ENCODE assay signal across 8 cellular contexts in the genomic region with DNA sequence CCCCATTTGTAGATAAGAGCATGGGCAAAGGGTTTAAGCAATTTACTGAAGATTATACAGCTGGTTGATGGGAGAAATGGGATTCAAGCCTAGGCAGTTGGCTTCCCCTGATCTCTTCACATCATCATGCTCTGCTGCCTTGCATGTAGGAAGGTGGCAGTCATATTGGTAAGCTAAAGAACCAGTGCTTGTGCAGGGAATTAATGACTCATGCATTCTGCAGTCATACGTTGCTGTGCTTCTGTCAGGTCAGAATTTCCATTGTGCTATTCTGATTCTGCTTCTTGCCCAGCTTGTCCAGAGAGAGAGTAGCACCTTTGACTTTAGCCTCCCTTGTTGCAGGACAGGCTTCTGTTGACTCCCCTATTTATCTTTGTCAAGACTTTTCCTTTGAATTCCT.
A peak's percentile ranks its signal among the peaks of the same experiment; 100 is the strongest.
DNase-seq lines count a peak whose midpoint lies in the region; ATAC-seq, FAIRE-seq and TF ChIP-seq lines count a peak whose summit lies in the region.
"Not testable (repeated sequence)": the region's sequence is repeated elsewhere in the genome, so short reads cannot be mapped to it uniquely, and the experiment has no call there.

No MANE protein-coding gene starts in this region.

- not testable (repeated sequence) for H3K79me2 ChIP-seq in GM12878 (ENCODE audit: control insufficient read depth, insufficient read depth, low read length)

- H3K9me3 Mint-ChIP-seq in activated CD8-positive, alpha-beta memory T cell treated with anti-CD3 and anti-CD28 coated beads, Interleukin-2, amount 10 ng/mL, durations not matched to agents 7 days and 5 days (ENCODE audit: low read depth); stimulated activated naive CD8-positive, alpha-beta T cell treated with anti-CD3 and anti-CD28 coated beads, Interleukin-15, amount 100 ng/mL, for 72 hours: not testable (repeated sequence)

- intact Hi-C loops in GM12878 (cut with micrococcal nuclease; ENCODE audit: unreplicated experiment) = not testable (repeated sequence)

- DNase-seq in RWPE2 (ENCODE audit: low spot score); activated CD8-positive, alpha-beta memory T cell treated with anti-CD3 and anti-CD28 coated beads, Interleukin-2, amount 10 ng/mL, durations not matched to agents 7 days and 5 days; GM12878 (ENCODE audit: low read depth, low spot score); stimulated activated naive CD8-positive, alpha-beta T cell treated with anti-CD3 and anti-CD28 coated beads, Interleukin-15, amount 100 ng/mL, for 72 hours: not testable (repeated sequence)

- CTCF ChIA-PET in activated CD8-positive, alpha-beta memory T cell treated with anti-CD3 and anti-CD28 coated beads, Interleukin-2, amount 10 ng/mL, durations not matched to agents 7 days and 5 days (lab: Charles Lee); GM12878 (lab: Yijun Ruan, JAX): not testable (repeated sequence)

- H3K4me3 ChIP-seq in RWPE2 (ENCODE audit: severe bottlenecking); GM12878: not testable (repeated sequence)

- not testable (repeated sequence) for TF ChIP-seq POLR2A in GM12878 (IDR thresholded peaks at IDR 0.05; ENCODE audit: low read depth, low read length)

- TF ChIP-seq EP300 in GM12878 (IDR thresholded peaks at IDR 0.05; ENCODE audit: borderline replicate concordance in 1 of 2, control insufficient read depth in 1 of 2, low read depth in 2 of 2, low read length in 2 of 2) = not testable (repeated sequence)

- FAIRE-seq in GM12878 (lab: Jason Lieb, UNC) = not testable (repeated sequence)

- H3K4me2 ChIP-seq in GM12878 (ENCODE audit: control insufficient read depth, insufficient read depth) = not testable (repeated sequence)

- TF ChIP-seq RAD21 in GM12878 (IDR thresholded peaks at IDR 0.05; ENCODE audit: insufficient read depth, low read depth, low read length) = not testable (repeated sequence)

- in situ Hi-C loops in GM12878 (cut with MboI) = not testable (repeated sequence)

- H3K4me1 ChIP-seq in RWPE2 (ENCODE audit: insufficient read depth, poor library complexity, severe bottlenecking); GM12878 (ENCODE audit: control insufficient read depth, insufficient read depth, low read length): not testable (repeated sequence)

- no CpG with 5 or more reads among the region's 1 CpG for WGBS in GM12878 (ENCODE audit: insufficient coverage, insufficient replicate concordance, low lambda C conversion rate, missing lambda C conversion rate)

- H3K4me3 Mint-ChIP-seq in activated CD8-positive, alpha-beta memory T cell treated with anti-CD3 and anti-CD28 coated beads, Interleukin-2, amount 10 ng/mL, durations not matched to agents 7 days and 5 days; stimulated activated naive CD8-positive, alpha-beta T cell treated with anti-CD3 and anti-CD28 coated beads, Interleukin-15, amount 100 ng/mL, for 72 hours: not testable (repeated sequence)

- not testable (repeated sequence) for H3K27me3 Mint-ChIP-seq in activated CD8-positive, alpha-beta memory T cell treated with anti-CD3 and anti-CD28 coated beads, Interleukin-2, amount 10 ng/mL, durations not matched to agents 7 days and 5 days; stimulated activated naive CD8-positive, alpha-beta T cell treated with anti-CD3 and anti-CD28 coated beads, Interleukin-15, amount 100 ng/mL, for 72 hours

- H3K36me3 Mint-ChIP-seq in activated CD8-positive, alpha-beta memory T cell treated with anti-CD3 and anti-CD28 coated beads, Interleukin-2, amount 10 ng/mL, durations not matched to agents 7 days and 5 days = not testable (repeated sequence)

- not testable (repeated sequence) for H3K4me1 Mint-ChIP-seq in activated CD8-positive, alpha-beta memory T cell treated with anti-CD3 and anti-CD28 coated beads, Interleukin-2, amount 10 ng/mL, durations not matched to agents 7 days and 5 days; stimulated activated naive CD8-positive, alpha-beta T cell treated with anti-CD3 and anti-CD28 coated beads, Interleukin-15, amount 100 ng/mL, for 72 hours

- not testable (repeated sequence) for H3K9ac ChIP-seq in GM12878 (ENCODE audit: control insufficient read depth, insufficient read depth, low read length)

- BruUV-seq in GM12878 (replicated peaks; lab: Mats Ljungman, UMichigan) = not testable (repeated sequence)

- H3K9me3 ChIP-seq in RWPE2 (ENCODE audit: severe bottlenecking); GM12878 (replicated peaks; ENCODE audit: control insufficient read depth, insufficient read depth, low read length): not testable (repeated sequence)

- H2AFZ ChIP-seq in GM12878 (ENCODE audit: control insufficient read depth, low read depth, low read length) = not testable (repeated sequence)

- H3K36me3 ChIP-seq in RWPE2 (ENCODE audit: low read depth); GM12878 (ENCODE audit: control insufficient read depth in 2 of 2, insufficient read depth in 2 of 2, low read length in 1 of 2): not testable (repeated sequence)

- TF ChIP-seq CTCF in RWPE2 (IDR thresholded peaks at IDR 0.05; ENCODE audit: poor library complexity, severe bottlenecking); GM12878 (IDR thresholded peaks at IDR 0.05 in 2 of 3, conservative IDR thresholded peaks at IDR 0.05 in 1 of 3; ENCODE audit: control insufficient read depth in 2 of 3, extremely low read depth in 1 of 3, insufficient read depth in 1 of 3, low read depth in 3 of 3, low read length in 3 of 3): not testable (repeated sequence)

- POLR2A ChIA-PET in GM12878 (lab: Charles Lee) = not testable (repeated sequence)

- ATAC-seq in GM18867 (IDR thresholded peaks at IDR 0.05; ENCODE audit: unreplicated experiment) = peak; percentile 83
- peak; percentile 62 for ATAC-seq in GM21529 (IDR thresholded peaks at IDR 0.05; ENCODE audit: unreplicated experiment)
- peak; percentile 53 for ATAC-seq in HG02884 (IDR thresholded peaks at IDR 0.05; ENCODE audit: unreplicated experiment)
- peak; percentile 88 for ATAC-seq in HG03378 (IDR thresholded peaks at IDR 0.05; ENCODE audit: unreplicated experiment)
- peak; percentile 87 for ATAC-seq in RWPE2 (ENCODE audit: low read depth)
- ATAC-seq in activated CD8-positive, alpha-beta memory T cell treated with anti-CD3 and anti-CD28 coated beads, Interleukin-2, amount 10 ng/mL, durations not matched to agents 7 days and 5 days = peak; percentile 87
- ATAC-seq in GM12878 = peak; percentile 78
- ATAC-seq in stimulated activated naive CD8-positive, alpha-beta T cell treated with anti-CD3 and anti-CD28 coated beads, Interleukin-15, amount 100 ng/mL, for 72 hours = peak; percentile 95

- H3K27ac ChIP-seq in RWPE2 (ENCODE audit: poor library complexity, severe bottlenecking); GM12878 (ENCODE audit: control insufficient read depth, insufficient read depth): not testable (repeated sequence)

- H3K27ac Mint-ChIP-seq in activated CD8-positive, alpha-beta memory T cell treated with anti-CD3 and anti-CD28 coated beads, Interleukin-2, amount 10 ng/mL, durations not matched to agents 7 days and 5 days; stimulated activated naive CD8-positive, alpha-beta T cell treated with anti-CD3 and anti-CD28 coated beads, Interleukin-15, amount 100 ng/mL, for 72 hours: not testable (repeated sequence)

- RAD21 ChIA-PET in GM12878 (lab: Charles Lee; ENCODE audit: unreplicated experiment) = not testable (repeated sequence)

- H3K27me3 ChIP-seq in RWPE2 (ENCODE audit: insufficient read depth, poor library complexity, severe bottlenecking); GM12878 (replicated peaks in 1 of 2; ENCODE audit: control insufficient read depth in 2 of 2, insufficient read depth in 2 of 2, low read length in 1 of 2): not testable (repeated sequence)

- SMC1A ChIA-PET in GM12878 (lab: Charles Lee; ENCODE audit: uncharacterized antibody, unreplicated experiment) = not testable (repeated sequence)

- H4K20me1 ChIP-seq in GM12878 (ENCODE audit: control insufficient read depth, insufficient read depth) = not testable (repeated sequence)
